In the genomic region with DNA sequence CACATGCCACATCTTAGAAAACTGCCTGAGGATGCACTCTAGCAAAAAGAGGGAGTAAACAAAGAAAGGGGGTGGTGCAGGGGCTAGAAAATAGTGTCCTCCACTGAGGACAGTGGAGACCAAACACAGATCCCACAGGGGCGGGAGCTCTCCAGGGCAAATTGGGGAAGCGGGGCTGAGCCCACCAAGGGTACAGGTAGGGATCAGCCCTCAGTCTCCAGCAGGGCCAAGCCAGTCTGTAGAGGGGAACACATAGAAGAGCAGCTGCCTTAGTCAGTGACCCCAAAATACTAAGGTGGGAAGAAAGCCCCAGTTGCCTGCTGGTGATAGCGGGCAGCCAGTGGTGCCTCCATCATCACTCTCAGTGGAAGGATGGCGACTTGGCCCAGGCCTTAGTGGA, we compare ENCODE assay signal across 33 cellular contexts.
"Had no signal": no experiment of that assay in that cellular context is flagged by ENCODE, and none has a peak within 500 bp of the region (broad histone marks: within the 10 kb centered on the region; RNA-seq: fewer than 3 reads in every experiment).

No MANE protein-coding gene starts in this region.

- H3K36me3 Mint-ChIP-seq: activated CD4-positive, alpha-beta memory T cell treated with anti-CD3 and anti-CD28 coated beads for 36 hours; activated naive CD4-positive, alpha-beta T cell treated with anti-CD3 and anti-CD28 coated beads, Interleukin-2, amount 10 ng/mL, durations not matched to agents 7 days and 5 days; activated naive CD4-positive, alpha-beta T cell treated with anti-CD3 and anti-CD28 coated beads, Interleukin-2, amount 50 U/mL, for 24 hours; activated naive CD8-positive, alpha-beta T cell; activated naive CD8-positive, alpha-beta T cell treated with anti-CD3 and anti-CD28 coated beads, Interleukin-2, amount 10 ng/mL, durations not matched to agents 7 days and 5 days; brain; T-cell had no signal

- H3K4me1 Mint-ChIP-seq: activated B cell treated with CpG ODN at 0.5 μM for 24 hours; activated CD4-positive, alpha-beta T cell treated with anti-CD3 and anti-CD28 coated beads, Interleukin-2, amount 10 ng/mL, durations not matched to agents 24 days and 14 days; activated naive CD4-positive, alpha-beta T cell treated with anti-CD3 and anti-CD28 coated beads, Interleukin-2, amount 50 U/mL, for 24 hours; activated naive CD8-positive, alpha-beta T cell treated with anti-CD3 and anti-CD28 coated beads, Interleukin-2, amount 50 U/mL, for 24 hours; activated T-helper 17 cell treated with anti-CD3 and anti-CD28 coated beads, Interleukin-2, amount 50 U/mL, for 72 hours; central memory CD8-positive, alpha-beta T cell; T-cell had no signal

- H3K9me3 Mint-ChIP-seq: activated B cell treated with CpG ODN at 0.5 μM for 24 hours; activated CD4-positive, alpha-beta memory T cell treated with anti-CD3 and anti-CD28 coated beads for 36 hours; activated CD4-positive, alpha-beta T cell treated with anti-CD3 and anti-CD28 coated beads, Interleukin-2, amount 10 ng/mL, durations not matched to agents 24 days and 14 days; activated naive CD4-positive, alpha-beta T cell treated with anti-CD3 and anti-CD28 coated beads, Interleukin-2, amount 10 ng/mL, durations not matched to agents 7 days and 5 days; activated naive CD4-positive, alpha-beta T cell treated with anti-CD3 and anti-CD28 coated beads, Interleukin-2, amount 50 U/mL, for 24 hours; activated naive CD8-positive, alpha-beta T cell treated with anti-CD3 and anti-CD28 coated beads, Interleukin-2, amount 10 ng/mL, durations not matched to agents 7 days and 5 days; activated naive CD8-positive, alpha-beta T cell treated with anti-CD3 and anti-CD28 coated beads, Interleukin-2, amount 50 U/mL, for 24 hours; activated T-cell treated with anti-CD3 and anti-CD28 coated beads, Interleukin-2, amount 50 U/mL, for 4 hours; activated T-cell treated with anti-CD3 and anti-CD28 coated beads, Interleukin-2, amount 50 U/mL, for 72 hours; activated T-helper 1 cell treated with anti-CD3 and anti-CD28 coated beads, Interleukin-12 subunit alpha, Interleukin-12 subunit beta, Interleukin-2, Interleukin-4 antibody, amounts not matched to agents 30 ng/mL and 10 ng/mL and 1 ng/mL, durations not matched to agents 14 hours and 24 hours and 36 hours; activated T-helper 17 cell treated with anti-CD3 and anti-CD28 coated beads, Interleukin-2, amount 50 U/mL, for 72 hours; T-helper 1 cell treated with Interleukin-12 subunit alpha and Interleukin-12 subunit beta and Interleukin-4 antibody, amounts not matched to agents 30 μg/mL and 1 μg/mL, for 36 hours; T-helper 2 cell treated with Interferon-gamma antibody and Interleukin-4, amounts not matched to agents 5 μg/mL and 100 μg/mL, for 36 hours had no signal

- DNase-seq: activated B cell treated with CpG ODN at 0.5 μM for 24 hours; activated CD4-positive, alpha-beta memory T cell treated with anti-CD3 and anti-CD28 coated beads for 36 hours; activated CD4-positive, alpha-beta T cell treated with anti-CD3 and anti-CD28 coated beads for 4 hours; activated CD4-positive, alpha-beta T cell treated with anti-CD3 and anti-CD28 coated beads, Interleukin-2, amount 10 ng/mL, durations not matched to agents 24 days and 14 days; activated CD4-positive, alpha-beta T cell treated with anti-CD3 and anti-CD28 coated beads, Interleukin-2, amount 50 U/mL, for 1 hour; activated CD4-positive, alpha-beta T cell treated with anti-CD3 and anti-CD28 coated beads, Interleukin-2, amount 50 U/mL, for 4 hours; activated CD4-positive, CD25-positive, alpha-beta regulatory T cell treated with anti-CD3 and anti-CD28 coated beads, Interleukin-2, amount 50 U/mL, for 72 hours; activated CD8-positive, alpha-beta memory T cell treated with anti-CD3 and anti-CD28 coated beads, Interleukin-2, amount 50 U/mL, for 4 hours; activated effector memory CD4-positive, alpha-beta T cell treated with Interleukin-2 at 50 U/mL for 16 hours; activated gamma-delta T cell; activated naive CD4-positive, alpha-beta T cell treated with anti-CD3 and anti-CD28 coated beads, Interleukin-2, amount 10 ng/mL, durations not matched to agents 7 days and 5 days; activated naive CD4-positive, alpha-beta T cell treated with Interleukin-2 at 50 U/mL for 16 hours; activated naive CD8-positive, alpha-beta T cell treated with anti-CD3 and anti-CD28 coated beads, Interleukin-2, amount 10 ng/mL, durations not matched to agents 7 days and 5 days; activated naive CD8-positive, alpha-beta T cell treated with anti-CD3 and anti-CD28 coated beads, Interleukin-2, amount 50 U/mL, for 24 hours; activated T-cell treated with anti-CD3 and anti-CD28 coated beads for 4 hours; activated T-cell treated with anti-CD3 and anti-CD28 coated beads, Interleukin-2, amount 50 U/mL, for 1 hour; activated T-cell treated with anti-CD3 and anti-CD28 coated beads, Interleukin-2, amount 50 U/mL, for 4 hours; activated T-cell treated with anti-CD3 and anti-CD28 coated beads, Interleukin-2, amount 50 U/mL, for 72 hours; amygdala; anterior cingulate cortex; caudate nucleus; cerebellar nuclear complex; T-cell; T-helper 2 cell; T-helper 9 cell had no signal

- ATAC-seq: activated naive CD8-positive, alpha-beta T cell treated with anti-CD3 and anti-CD28 coated beads, Interleukin-2, amount 50 U/mL, for 24 hours; activated T-cell treated with anti-CD3 and anti-CD28 coated beads, Interleukin-2, amount 50 U/mL, for 4 hours; activated T-cell treated with anti-CD3 and anti-CD28 coated beads, Interleukin-2, amount 50 U/mL, for 72 hours; activated T-helper 17 cell treated with anti-CD3 and anti-CD28 coated beads, Interleukin-2, amount 50 U/mL, for 72 hours; T-cell had no signal

- H3K4me3 Mint-ChIP-seq: activated B cell treated with CpG ODN at 0.5 μM for 24 hours; activated CD4-positive, alpha-beta memory T cell treated with anti-CD3 and anti-CD28 coated beads for 36 hours; activated CD4-positive, alpha-beta T cell treated with anti-CD3 and anti-CD28 coated beads, Interleukin-2, amount 10 ng/mL, durations not matched to agents 24 days and 14 days; activated naive CD4-positive, alpha-beta T cell treated with anti-CD3 and anti-CD28 coated beads, Interleukin-2, amount 10 ng/mL, durations not matched to agents 7 days and 5 days; activated naive CD4-positive, alpha-beta T cell treated with anti-CD3 and anti-CD28 coated beads, Interleukin-2, amount 50 U/mL, for 24 hours; activated naive CD8-positive, alpha-beta T cell; activated naive CD8-positive, alpha-beta T cell treated with anti-CD3 and anti-CD28 coated beads, Interleukin-2, amount 10 ng/mL, durations not matched to agents 7 days and 5 days; activated naive CD8-positive, alpha-beta T cell treated with anti-CD3 and anti-CD28 coated beads, Interleukin-2, amount 50 U/mL, for 24 hours; activated T-cell treated with anti-CD3 and anti-CD28 coated beads, Interleukin-2, amount 50 U/mL, for 4 hours; activated T-cell treated with anti-CD3 and anti-CD28 coated beads, Interleukin-2, amount 50 U/mL, for 72 hours; activated T-helper 1 cell treated with anti-CD3 and anti-CD28 coated beads, Interleukin-12 subunit alpha, Interleukin-12 subunit beta, Interleukin-2, Interleukin-4 antibody, amounts not matched to agents 30 ng/mL and 10 ng/mL and 1 ng/mL, durations not matched to agents 14 hours and 24 hours and 36 hours; activated T-helper 17 cell treated with anti-CD3 and anti-CD28 coated beads, Interleukin-2, amount 50 U/mL, for 72 hours; brain; central memory CD8-positive, alpha-beta T cell; T-cell; T-helper 1 cell treated with Interleukin-12 subunit alpha and Interleukin-12 subunit beta and Interleukin-4 antibody, amounts not matched to agents 30 μg/mL and 1 μg/mL, for 36 hours; T-helper 2 cell treated with Interferon-gamma antibody and Interleukin-4, amounts not matched to agents 5 μg/mL and 100 μg/mL, for 36 hours had no signal

- H3K27ac Mint-ChIP-seq: activated B cell treated with CpG ODN at 0.5 μM for 24 hours; activated CD4-positive, alpha-beta memory T cell treated with anti-CD3 and anti-CD28 coated beads for 36 hours; activated CD4-positive, alpha-beta T cell treated with anti-CD3 and anti-CD28 coated beads, Interleukin-2, amount 10 ng/mL, durations not matched to agents 24 days and 14 days; activated naive CD4-positive, alpha-beta T cell treated with anti-CD3 and anti-CD28 coated beads, Interleukin-2, amount 10 ng/mL, durations not matched to agents 7 days and 5 days; activated naive CD4-positive, alpha-beta T cell treated with anti-CD3 and anti-CD28 coated beads, Interleukin-2, amount 50 U/mL, for 24 hours; activated naive CD8-positive, alpha-beta T cell; activated naive CD8-positive, alpha-beta T cell treated with anti-CD3 and anti-CD28 coated beads, Interleukin-2, amount 10 ng/mL, durations not matched to agents 7 days and 5 days; activated naive CD8-positive, alpha-beta T cell treated with anti-CD3 and anti-CD28 coated beads, Interleukin-2, amount 50 U/mL, for 24 hours; activated T-cell treated with anti-CD3 and anti-CD28 coated beads, Interleukin-2, amount 50 U/mL, for 72 hours; activated T-helper 1 cell treated with anti-CD3 and anti-CD28 coated beads, Interleukin-12 subunit alpha, Interleukin-12 subunit beta, Interleukin-2, Interleukin-4 antibody, amounts not matched to agents 30 ng/mL and 10 ng/mL and 1 ng/mL, durations not matched to agents 14 hours and 24 hours and 36 hours; activated T-helper 17 cell treated with anti-CD3 and anti-CD28 coated beads, Interleukin-2, amount 50 U/mL, for 72 hours; brain; T-cell; T-helper 1 cell treated with Interleukin-12 subunit alpha and Interleukin-12 subunit beta and Interleukin-4 antibody, amounts not matched to agents 30 μg/mL and 1 μg/mL, for 36 hours; T-helper 2 cell treated with Interferon-gamma antibody and Interleukin-4, amounts not matched to agents 5 μg/mL and 100 μg/mL, for 36 hours had no signal

- H3K27me3 Mint-ChIP-seq: activated B cell treated with CpG ODN at 0.5 μM for 24 hours; activated CD4-positive, alpha-beta T cell treated with anti-CD3 and anti-CD28 coated beads, Interleukin-2, amount 10 ng/mL, durations not matched to agents 24 days and 14 days; activated naive CD4-positive, alpha-beta T cell treated with anti-CD3 and anti-CD28 coated beads, Interleukin-2, amount 10 ng/mL, durations not matched to agents 7 days and 5 days; activated naive CD8-positive, alpha-beta T cell treated with anti-CD3 and anti-CD28 coated beads, Interleukin-2, amount 10 ng/mL, durations not matched to agents 7 days and 5 days; central memory CD8-positive, alpha-beta T cell had no signal
